ENCODE assay signal across 20 cellular contexts in the genomic region with DNA sequence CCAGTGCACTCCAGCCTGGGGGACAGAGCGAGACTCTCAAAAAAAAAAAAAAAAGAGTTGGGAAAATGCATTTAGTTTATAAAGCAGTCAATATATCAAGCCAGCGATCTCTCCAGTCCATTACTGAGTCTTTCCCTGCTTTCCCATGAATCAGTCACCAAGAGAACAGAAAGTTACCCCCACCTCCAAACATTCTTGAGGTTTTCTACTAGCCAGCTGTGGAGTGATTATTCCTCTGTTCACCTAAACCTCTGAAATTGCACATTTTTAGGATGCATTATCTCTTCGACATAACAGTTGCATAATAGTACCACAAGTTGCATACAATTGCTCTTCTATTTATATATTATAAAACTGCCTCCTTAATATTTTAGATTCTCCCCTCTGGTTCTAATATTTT.
"Had no signal": no experiment of that assay in that cellular context is flagged by ENCODE, and none has a peak within 500 bp of the region (broad histone marks: within the 10 kb centered on the region; RNA-seq: fewer than 3 reads in every experiment).

No MANE protein-coding gene starts in this region.

- ATAC-seq: gastrocnemius medialis, heart right ventricle, left cardiac atrium, left lung, left ventricle myocardium superior, lower lobe of right lung, mucosa of descending colon had no signal

- H3K27ac ChIP-seq: coronary artery, dorsolateral prefrontal cortex, esophagus squamous epithelium, gastrocnemius medialis, heart right ventricle, left lung, lower lobe of right lung had no signal

- H3K4me3 ChIP-seq: coronary artery, dorsolateral prefrontal cortex, esophagus squamous epithelium, gastrocnemius medialis, heart right ventricle, left lung, lower lobe of right lung, mucosa of descending colon had no signal

- DNase-seq: dermis blood vessel endothelial cell; dorsolateral prefrontal cortex; effector CD4-positive, alpha-beta T cell; effector memory CD4-positive, alpha-beta T cell; esophagus squamous epithelium; foreskin fibroblast; foreskin melanocyte; gastrocnemius medialis; glutamatergic neuron; head of caudate nucleus; heart right ventricle; hippocampal formation; left cardiac atrium; left lung; left ventricle myocardium superior; lower lobe of right lung; mesenchymal stem cell; mucosa of descending colon; naive B cell had no signal

- H3K36me3 ChIP-seq: esophagus squamous epithelium, gastrocnemius medialis, heart right ventricle, left lung, lower lobe of right lung had no signal

- H3K4me1 ChIP-seq: esophagus squamous epithelium, gastrocnemius medialis, heart right ventricle, left lung, lower lobe of right lung had no signal

- H3K27me3 ChIP-seq: esophagus squamous epithelium, gastrocnemius medialis, left lung had no signal

- H3K9me3 ChIP-seq: esophagus squamous epithelium, mucosa of descending colon had no signal
